18 cellular contexts compared by ENCODE assay signal in the genomic region with DNA sequence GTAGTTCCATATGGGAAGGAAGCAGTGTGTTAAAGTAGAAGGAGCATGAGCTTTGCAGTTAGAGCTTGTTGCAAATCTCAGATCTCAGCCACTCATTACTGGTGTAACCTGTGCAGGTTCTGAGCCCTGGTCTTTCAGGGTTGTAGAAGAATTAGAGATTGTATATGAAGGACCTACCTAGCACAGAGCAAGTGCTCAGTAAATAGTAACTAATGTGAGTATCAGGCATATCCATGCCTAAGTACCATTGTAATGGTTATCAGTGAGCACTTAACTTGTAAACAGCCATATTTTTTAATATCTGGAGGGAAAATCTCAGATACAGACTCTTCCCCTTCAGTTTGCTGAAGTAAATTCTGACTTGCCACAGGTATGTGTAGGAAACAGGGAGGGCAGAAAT. TPM values are rescaled to one million over a fixed set of nuclear protein-coding genes. Genes with fewer than 3 reads are reported as not detected.
DNase-seq lines count a peak whose midpoint lies in the region; ATAC-seq and TF ChIP-seq lines count a peak whose summit lies in the region.
"Had no signal": no experiment of that assay in that cellular context is flagged by ENCODE, and none has a peak within 500 bp of the region (broad histone marks: within the 10 kb centered on the region; RNA-seq: fewer than 3 reads in every experiment).

No MANE protein-coding gene starts in this region.

- no peak overlapping the region for H3K4me3 Mint-ChIP-seq in T-helper 2 cell treated with Interferon-gamma antibody and Interleukin-4, amounts not matched to agents 5 μg/mL and 100 μg/mL, for 36 hours
- no peak overlapping the region for H3K4me3 Mint-ChIP-seq in immature natural killer cell
- H3K4me3 Mint-ChIP-seq: activated B cell treated with CpG ODN at 0.5 μM for 24 hours; activated naive CD4-positive, alpha-beta T cell treated with anti-CD3 and anti-CD28 coated beads, Interleukin-2, amount 50 U/mL, for 24 hours; stimulated activated naive B cell treated with anti-CD40 and anti-IgM and Interleukin-4, amounts not matched to agents 10 μg/mL and 1 μg/mL and 100 μg/mL, for 72 hours had no signal

- CTCF ChIA-PET in Panc1 (lab: Charles Lee), result interaction anchor here (1.6 kb wide), 1 partner anchor 587 kb away, joined by 3 read pairs; no protein-coding TSS in a partner anchor

- TF ChIP-seq CTCF in Panc1 (IDR thresholded peaks at IDR 0.05) (no peak), parathyroid adenoma (IDR thresholded peaks at IDR 0.05) (no peak)

- in situ Hi-C loops in Panc1 (cut with HindIII; ENCODE audit: low pct_unique_long_range_greater_than_20kb, low sequenced_read_pairs), result no loop called here

- no peaks in the 10 kb centered on the region for H3K9me3 Mint-ChIP-seq in T-helper 2 cell treated with Interferon-gamma antibody and Interleukin-4, amounts not matched to agents 5 μg/mL and 100 μg/mL, for 36 hours
- H3K9me3 Mint-ChIP-seq in immature natural killer cell, result no peaks in the 10 kb centered on the region
- H3K9me3 Mint-ChIP-seq: activated B cell treated with CpG ODN at 0.5 μM for 24 hours; activated naive CD4-positive, alpha-beta T cell treated with anti-CD3 and anti-CD28 coated beads, Interleukin-2, amount 50 U/mL, for 24 hours; stimulated activated naive B cell treated with anti-CD40 and anti-IgM and Interleukin-4, amounts not matched to agents 10 μg/mL and 1 μg/mL and 100 μg/mL, for 72 hours had no signal

- no peaks in the 10 kb centered on the region for H3K79me2 ChIP-seq in parathyroid adenoma

- H3K4me1 Mint-ChIP-seq in T-helper 2 cell treated with Interferon-gamma antibody and Interleukin-4, amounts not matched to agents 5 μg/mL and 100 μg/mL, for 36 hours (ENCODE audit: low read depth), result peaks cover 13% of the 10 kb centered on the region
- peaks cover 4 to 7% of the 10 kb centered on the region in 2 donors for H3K4me1 Mint-ChIP-seq in immature natural killer cell

- no peak for ATAC-seq in Panc1

- peak overlapping the region; percentile 13 for H3K27ac Mint-ChIP-seq in T-helper 2 cell treated with Interferon-gamma antibody and Interleukin-4, amounts not matched to agents 5 μg/mL and 100 μg/mL, for 36 hours
- peak overlapping the region in 3 of 6 donors; percentile 2 to 40 (median 26) for H3K27ac Mint-ChIP-seq in immature natural killer cell
- H3K27ac Mint-ChIP-seq: activated B cell treated with CpG ODN at 0.5 μM for 24 hours; stimulated activated naive B cell treated with anti-CD40 and anti-IgM and Interleukin-4, amounts not matched to agents 10 μg/mL and 1 μg/mL and 100 μg/mL, for 72 hours had no signal

- H3K36me3 ChIP-seq in Panc1 (ENCODE audit: control insufficient read depth, insufficient read depth, low read length) (peaks cover 5% of the 10 kb centered on the region), parathyroid adenoma (ENCODE audit: control insufficient read depth, insufficient read depth, low read length) (no peaks in the 10 kb centered on the region)

- H3K27ac ChIP-seq in Panc1 (ENCODE audit: low read length), result 0 out of 2 replicates have a peak overlapping the region, but pooled peaks have one; percentile 0
- peak overlapping the region; percentile 79 for H3K27ac ChIP-seq in parathyroid adenoma
- H3K27ac ChIP-seq: psoas muscle had no signal

- H3K4me3 ChIP-seq in Panc1 (ENCODE audit: low read depth in 2 of 2, low read length in 2 of 2), result no peak overlapping the region
- H3K4me3 ChIP-seq in parathyroid adenoma (ENCODE audit: low read depth, low read length), result peak overlapping the region; percentile 25
- H3K4me3 ChIP-seq: A549, psoas muscle, spleen had no signal

- no TSS peak for BruUV-seq in Panc1 (replicated peaks; lab: Mats Ljungman, UMichigan)

- H3K9me3 ChIP-seq in Panc1 (ENCODE audit: control insufficient read depth, insufficient read depth, low read depth, low read length) (no peaks in the 10 kb centered on the region), parathyroid adenoma (ENCODE audit: control insufficient read depth, low read length) (no peaks in the 10 kb centered on the region)
- H3K9me3 ChIP-seq: A549, psoas muscle, spleen had no signal

- H2AFZ ChIP-seq in parathyroid adenoma, result no peak overlapping the region

- no peak overlapping the region for H3K9ac ChIP-seq in parathyroid adenoma

- no peak for DNase-seq in T-helper 2 cell treated with Interferon-gamma antibody and Interleukin-4, amounts not matched to agents 5 μg/mL and 100 μg/mL, for 36 hours (ENCODE audit: low spot score)
- no peak for DNase-seq in T-helper 2 cell
- DNase-seq in Panc1 (ENCODE audit: low read depth, low spot score), result no peak
- peak; percentile 8 for DNase-seq in dermis blood vessel endothelial cell
- no peak for DNase-seq in DMS153 treated with DMSO at 0.1 percent for 48 hours (lab: John Stamatoyannopoulos, UW; ENCODE audit: unreplicated experiment)
- no peak for DNase-seq in immature natural killer cell
- DNase-seq in NCI-H526 treated with DMSO at 0.1 percent for 48 hours (lab: John Stamatoyannopoulos, UW), result no peak
- DNase-seq: activated B cell treated with CpG ODN at 0.5 μM for 24 hours; activated CD8-positive, alpha-beta memory T cell treated with anti-CD3 and anti-CD28 coated beads, Interleukin-2, amount 50 U/mL, for 48 hours; effector CD4-positive, alpha-beta T cell; NCI-H1048; NCI-H2107; psoas muscle; spleen; stimulated activated naive B cell treated with anti-CD40 and anti-IgM and Interleukin-4, amounts not matched to agents 10 μg/mL and 1 μg/mL and 100 μg/mL, for 72 hours had no signal

- no peaks in the 10 kb centered on the region for H3K27me3 Mint-ChIP-seq in T-helper 2 cell treated with Interferon-gamma antibody and Interleukin-4, amounts not matched to agents 5 μg/mL and 100 μg/mL, for 36 hours (ENCODE audit: low read depth)
- H3K27me3 Mint-ChIP-seq in immature natural killer cell (ENCODE audit: low read depth in 3 of 3), result peaks cover 0 to 3% (median 0%) of the 10 kb centered on the region in 3 donors
- H3K27me3 Mint-ChIP-seq: activated B cell treated with CpG ODN at 0.5 μM for 24 hours; activated naive CD4-positive, alpha-beta T cell treated with anti-CD3 and anti-CD28 coated beads, Interleukin-2, amount 50 U/mL, for 24 hours; stimulated activated naive B cell treated with anti-CD40 and anti-IgM and Interleukin-4, amounts not matched to agents 10 μg/mL and 1 μg/mL and 100 μg/mL, for 72 hours had no signal

- no peaks in the 10 kb centered on the region for H3K27me3 ChIP-seq in Panc1 (ENCODE audit: control insufficient read depth, insufficient read depth, low read length)
- no peaks in the 10 kb centered on the region for H3K27me3 ChIP-seq in parathyroid adenoma (ENCODE audit: control insufficient read depth, insufficient read depth, low read length)
- H3K27me3 ChIP-seq: spleen had no signal

- peak overlapping the region; percentile 32 for H3K4me2 ChIP-seq in parathyroid adenoma (ENCODE audit: low read length)
- H3K4me2 ChIP-seq: A549 had no signal

- H3K4me1 ChIP-seq in Panc1 (ENCODE audit: control insufficient read depth, insufficient read depth, low read length) (peaks cover 12% of the 10 kb centered on the region), parathyroid adenoma (peaks cover 24% of the 10 kb centered on the region)

- intact Hi-C loops in Panc1 (cut with micrococcal nuclease; ENCODE audit: unreplicated experiment), result loop anchor here (5.0 kb wide), 2 partner anchors 129 to 264 kb away; a partner anchor contains a TSS

- POLR2A ChIA-PET in Panc1 (lab: Charles Lee), result no interaction called here

- peaks cover 26% of the 10 kb centered on the region for H3K36me3 Mint-ChIP-seq in T-helper 2 cell treated with Interferon-gamma antibody and Interleukin-4, amounts not matched to agents 5 μg/mL and 100 μg/mL, for 36 hours (ENCODE audit: low read depth)
- H3K36me3 Mint-ChIP-seq in immature natural killer cell, result peaks cover 3 to 21% (median 15%) of the 10 kb centered on the region in 3 donors

RNA-seq across cellular contexts. Expression of a gene that starts 59.3 kb away (rescaled TPM):
- total RNA-seq in Panc1 (2021; ENCODE audit: unreplicated experiment) (7.9 TPM), dermis blood vessel endothelial cell (2.6 and 3.0 TPM in 2 replicates)
- 6.1 TPM for polyA plus RNA-seq in Panc1 (2012; ENCODE audit: insufficient read length)
- polyA plus RNA-seq in immature natural killer cell, result not detected
